24 cellular contexts compared by ENCODE assay signal in genomic region chr7:68718059-68718685, GRCh38.
"Had no signal": no experiment of that assay in that cellular context is flagged by ENCODE, and none has a peak within 500 bp of the region (broad histone marks: within the 10 kb centered on the region; RNA-seq: fewer than 3 reads in every experiment).

No MANE protein-coding gene starts in this region.

- DNase-seq: activated CD4-positive, alpha-beta T cell treated with anti-CD3 and anti-CD28 coated beads, Interleukin-2, amount 10 ng/mL, durations not matched to agents 7 days and 5 days; activated CD4-positive, CD25-positive, alpha-beta regulatory T cell treated with anti-CD3 and anti-CD28 coated beads, Interleukin-2, amount 50 U/mL, for 72 hours; activated CD8-positive, alpha-beta T cell treated with anti-CD3 and anti-CD28 coated beads, Interleukin-2, amount 10 ng/mL, durations not matched to agents 7 days and 5 days; activated gamma-delta T cell treated with Interleukin-2 at 50 U/mL for 16 hours; aorta; brain microvascular endothelial cell; central memory CD4-positive, alpha-beta T cell; effector memory CD4-positive, alpha-beta T cell; foreskin melanocyte; mucosa of descending colon; occipital lobe; posterior cingulate gyrus; stimulated activated CD4-positive, alpha-beta T cell treated with anti-CD3 and anti-CD28 coated beads, Interleukin-15, amount 100 ng/mL, for 24 hours; stomach; WERI-Rb-1 had no signal

- H3K4me1 ChIP-seq: stomach, tibial nerve had no signal

- H3K36me3 Mint-ChIP-seq: activated naive CD4-positive, alpha-beta T cell treated with anti-CD3 and anti-CD28 coated beads, Interleukin-2, amount 50 U/mL, for 24 hours; memory B cell; stimulated activated memory B cell treated with anti-CD40 and anti-IgM and Interleukin-4, amounts not matched to agents 10 μg/mL and 1 μg/mL and 100 μg/mL, for 72 hours had no signal

- H3K27me3 ChIP-seq: brain microvascular endothelial cell, stomach, suprapubic skin, tibial nerve had no signal

- ATAC-seq: activated CD8-positive, alpha-beta T cell treated with anti-CD3 and anti-CD28 coated beads, Interleukin-2, amount 10 ng/mL, durations not matched to agents 7 days and 5 days; mucosa of descending colon; sciatic nerve; stimulated activated memory B cell treated with anti-CD40 and anti-IgM and Interleukin-4, amounts not matched to agents 10 μg/mL and 1 μg/mL and 100 μg/mL, for 72 hours had no signal

- FAIRE-seq: colon, TTC549 had no signal

- H3K27ac Mint-ChIP-seq: activated CD4-positive, alpha-beta T cell treated with anti-CD3 and anti-CD28 coated beads, Interleukin-2, amount 10 ng/mL, durations not matched to agents 7 days and 5 days; activated CD8-positive, alpha-beta T cell treated with anti-CD3 and anti-CD28 coated beads, Interleukin-2, amount 10 ng/mL, durations not matched to agents 7 days and 5 days; activated naive CD4-positive, alpha-beta T cell treated with anti-CD3 and anti-CD28 coated beads, Interleukin-2, amount 50 U/mL, for 24 hours; memory B cell; stimulated activated memory B cell treated with anti-CD40 and anti-IgM and Interleukin-4, amounts not matched to agents 10 μg/mL and 1 μg/mL and 100 μg/mL, for 72 hours had no signal

- H3K4me3 ChIP-seq: mucosa of descending colon, smooth muscle cell, stomach, suprapubic skin, tibial nerve had no signal

- H3K36me3 ChIP-seq: brain microvascular endothelial cell, stomach, suprapubic skin, tibial nerve, WERI-Rb-1 had no signal

- H3K4me3 Mint-ChIP-seq: activated CD4-positive, alpha-beta T cell treated with anti-CD3 and anti-CD28 coated beads, Interleukin-2, amount 10 ng/mL, durations not matched to agents 7 days and 5 days; activated CD8-positive, alpha-beta T cell treated with anti-CD3 and anti-CD28 coated beads, Interleukin-2, amount 10 ng/mL, durations not matched to agents 7 days and 5 days; activated naive CD4-positive, alpha-beta T cell treated with anti-CD3 and anti-CD28 coated beads, Interleukin-2, amount 50 U/mL, for 24 hours; memory B cell; stimulated activated memory B cell treated with anti-CD40 and anti-IgM and Interleukin-4, amounts not matched to agents 10 μg/mL and 1 μg/mL and 100 μg/mL, for 72 hours had no signal

- H3K9me3 ChIP-seq: mucosa of descending colon, stomach, suprapubic skin, tibial nerve had no signal

- H3K4me1 Mint-ChIP-seq: activated CD4-positive, alpha-beta T cell treated with anti-CD3 and anti-CD28 coated beads, Interleukin-2, amount 10 ng/mL, durations not matched to agents 7 days and 5 days; activated naive CD4-positive, alpha-beta T cell treated with anti-CD3 and anti-CD28 coated beads, Interleukin-2, amount 50 U/mL, for 24 hours; memory B cell; stimulated activated memory B cell treated with anti-CD40 and anti-IgM and Interleukin-4, amounts not matched to agents 10 μg/mL and 1 μg/mL and 100 μg/mL, for 72 hours had no signal

- H3K27ac ChIP-seq: brain microvascular endothelial cell, stomach, suprapubic skin, tibial nerve, WERI-Rb-1 had no signal

- H3K4me2 ChIP-seq: smooth muscle cell had no signal

- H3K9me3 Mint-ChIP-seq: stimulated activated memory B cell treated with anti-CD40 and anti-IgM and Interleukin-4, amounts not matched to agents 10 μg/mL and 1 μg/mL and 100 μg/mL, for 72 hours had no signal

- H3K27me3 Mint-ChIP-seq: activated CD4-positive, alpha-beta T cell treated with anti-CD3 and anti-CD28 coated beads, Interleukin-2, amount 10 ng/mL, durations not matched to agents 7 days and 5 days; activated naive CD4-positive, alpha-beta T cell treated with anti-CD3 and anti-CD28 coated beads, Interleukin-2, amount 50 U/mL, for 24 hours; memory B cell; stimulated activated memory B cell treated with anti-CD40 and anti-IgM and Interleukin-4, amounts not matched to agents 10 μg/mL and 1 μg/mL and 100 μg/mL, for 72 hours had no signal
